In the genomic region with DNA sequence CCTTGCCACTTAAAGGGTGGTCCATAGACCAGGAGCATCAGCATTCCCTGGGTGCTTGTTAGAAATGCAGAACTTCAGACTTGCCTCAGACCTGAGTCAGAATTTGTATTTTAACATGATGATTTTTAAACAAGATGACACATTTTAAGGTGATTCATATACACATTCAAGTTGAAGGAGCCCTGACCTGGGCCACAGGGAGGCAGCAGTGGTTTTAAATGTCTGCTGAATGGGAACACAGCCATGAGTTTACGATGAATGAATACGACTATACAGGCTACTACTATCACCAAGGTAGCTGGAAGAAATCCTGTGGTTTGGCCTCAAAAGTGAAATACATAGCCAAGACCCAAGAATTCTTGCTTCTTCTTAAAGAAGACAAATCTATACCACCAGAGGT, we compare ENCODE assay signal across 16 cellular contexts. TPM values are rescaled to one million over a fixed set of nuclear protein-coding genes. Genes with fewer than 3 reads are reported as not detected.
DNase-seq lines count a peak whose midpoint lies in the region; ATAC-seq and TF ChIP-seq lines count a peak whose summit lies in the region.
"Had no signal": no experiment of that assay in that cellular context is flagged by ENCODE, and none has a peak within 500 bp of the region (broad histone marks: within the 10 kb centered on the region; RNA-seq: fewer than 3 reads in every experiment).

No MANE protein-coding gene starts in this region.

- H3K27me3 Mint-ChIP-seq in MCF 10A (ENCODE audit: insufficient read depth, unreplicated experiment): peaks cover 49% of the 10 kb centered on the region
- no peaks in the 10 kb centered on the region for H3K27me3 Mint-ChIP-seq in CD4-positive, alpha-beta T cell

- no peak overlapping the region for H3K27ac Mint-ChIP-seq in MCF 10A (ENCODE audit: low read depth, unreplicated experiment)
- no peak overlapping the region for H3K27ac Mint-ChIP-seq in CD4-positive, alpha-beta T cell

- WGBS in body of pancreas, 2 donors: 80 to 83% methylated on average over 1 to 2 of the region's 2 CpGs

- H3K27ac ChIP-seq in breast epithelium (no peak overlapping the region), brain microvascular endothelial cell (no peak overlapping the region), body of pancreas (no peak overlapping the region)
- H3K27ac ChIP-seq in CD4-positive, alpha-beta T cell (ENCODE audit: low read depth, low read length): no peak overlapping the region
- H3K27ac ChIP-seq: BLaER1, heart left ventricle, HL-60 had no signal

- H3K4me1 ChIP-seq in breast epithelium (no peaks in the 10 kb centered on the region), Loucy (ENCODE audit: insufficient read depth, low read length, poor library complexity, severe bottlenecking) (peaks cover 5% of the 10 kb centered on the region), body of pancreas (peaks cover 6% of the 10 kb centered on the region)

- peaks cover 37% of the 10 kb centered on the region for H3K36me3 Mint-ChIP-seq in MCF 10A (ENCODE audit: insufficient read depth, unreplicated experiment)
- peaks cover 41% of the 10 kb centered on the region for H3K36me3 Mint-ChIP-seq in CD4-positive, alpha-beta T cell (ENCODE audit: low read depth)

- H3K36me3 ChIP-seq in breast epithelium (no peaks in the 10 kb centered on the region), Loucy (ENCODE audit: insufficient read depth, low read length) (peaks cover 23% of the 10 kb centered on the region; the same call in 1 of the 2 replicates), brain microvascular endothelial cell (replicated peaks) (peaks cover 14% of the 10 kb centered on the region), body of pancreas (replicated peaks in 1 of 2; ENCODE audit: insufficient read depth in 1 of 2, low read depth in 2 of 2) (peaks cover 0 to 2% of the 10 kb centered on the region in 2 donors)

- H3F3A ChIP-seq in Loucy (ENCODE audit: low read depth): no peaks in the 10 kb centered on the region

- H3K4me1 Mint-ChIP-seq in MCF 10A (ENCODE audit: insufficient read depth, unreplicated experiment): no peaks in the 10 kb centered on the region
- H3K4me1 Mint-ChIP-seq in CD4-positive, alpha-beta T cell (ENCODE audit: low read depth): peaks cover 10% of the 10 kb centered on the region

- no peaks in the 10 kb centered on the region for H4K20me1 ChIP-seq in Loucy (ENCODE audit: insufficient read depth, low read length, poor library complexity, severe bottlenecking)

- ATAC-seq in HG03097 (IDR thresholded peaks at IDR 0.05; ENCODE audit: low FRiP score, unreplicated experiment): no peak
- no peak for ATAC-seq in CD4-positive, alpha-beta T cell (ENCODE audit: poor library complexity)
- ATAC-seq in body of pancreas: no peak
- ATAC-seq: heart left ventricle had no signal

- TF ChIP-seq POLR2A in breast epithelium (IDR thresholded peaks at IDR 0.05) (no peak), body of pancreas (IDR thresholded peaks at IDR 0.05) (no peak)

- H3K4me2 ChIP-seq in Loucy (ENCODE audit: low read depth, low read length, poor library complexity, severe bottlenecking): peak overlapping the region; percentile 16
- H3K4me2 ChIP-seq: BLaER1 had no signal

- no peak overlapping the region for H3K9ac ChIP-seq in Loucy (ENCODE audit: low read depth, low read length, poor library complexity, severe bottlenecking)
- H3K9ac ChIP-seq: BLaER1 had no signal

- CTCF ChIA-PET in MCF 10A (lab: Yijun Ruan, JAX): interaction anchor here (0.5 to 1.7 kb wide), 4 partner anchors 15 to 321 kb away, joined by 3 to 6 read pairs (median 4); no protein-coding TSS in a partner anchor
- CTCF ChIA-PET in CD4-positive, alpha-beta T cell (lab: Charles Lee): no interaction called here

- TF ChIP-seq CTCF in MCF 10A (IDR thresholded peaks at IDR 0.05; ENCODE audit: unreplicated experiment): peak; percentile 21
- no peak for TF ChIP-seq CTCF in breast epithelium (IDR thresholded peaks at IDR 0.05)
- peak; percentile 31 for TF ChIP-seq CTCF in Loucy (conservative IDR thresholded peaks at IDR 0.05; ENCODE audit: low read length)
- TF ChIP-seq CTCF in brain microvascular endothelial cell (IDR thresholded peaks at IDR 0.05; ENCODE audit: low read depth, low read length, missing control alignments): peak; percentile 42
- no peak for TF ChIP-seq CTCF in CD4-positive, alpha-beta T cell (IDR thresholded peaks at IDR 0.05)
- TF ChIP-seq CTCF in body of pancreas (IDR thresholded peaks at IDR 0.05): no peak

- POLR2A ChIA-PET in MCF 10A (lab: Yijun Ruan, JAX): interaction anchor here (0.5 to 0.8 kb wide), 2 partner anchors 23 to 1107 kb away, joined by 3 read pairs; no protein-coding TSS in a partner anchor
- POLR2A ChIA-PET in CD4-positive, alpha-beta T cell (lab: Charles Lee): no interaction called here

- H3K27me3 ChIP-seq in breast epithelium: peaks cover 0 to 26% of the 10 kb centered on the region in 2 donors
- H3K27me3 ChIP-seq in Loucy (ENCODE audit: insufficient read depth, low read length, poor library complexity, severe bottlenecking): no peaks in the 10 kb centered on the region
- no peaks in the 10 kb centered on the region for H3K27me3 ChIP-seq in brain microvascular endothelial cell (replicated peaks)
- no peaks in the 10 kb centered on the region for H3K27me3 ChIP-seq in CD4-positive, alpha-beta T cell (ENCODE audit: control insufficient read depth, insufficient read depth, low read length)
- H3K27me3 ChIP-seq in body of pancreas: no peaks in the 10 kb centered on the region
- H3K27me3 ChIP-seq: heart left ventricle had no signal

- H3K9me3 ChIP-seq in breast epithelium: no peaks in the 10 kb centered on the region
- H3K9me3 ChIP-seq in Loucy (ENCODE audit: insufficient read depth, low read depth, low read length): no peaks in the 10 kb centered on the region
- no peaks in the 10 kb centered on the region for H3K9me3 ChIP-seq in CD4-positive, alpha-beta T cell (ENCODE audit: control insufficient read depth, low read length)
- no peaks in the 10 kb centered on the region for H3K9me3 ChIP-seq in body of pancreas
- H3K9me3 ChIP-seq: BLaER1, heart left ventricle had no signal

- DNase-seq in MCF 10A (ENCODE audit: unreplicated experiment) (peak; percentile 60), breast epithelium (ENCODE audit: low spot score in 2 of 2) (no peak), brain microvascular endothelial cell (peak; percentile 63), renal cortical epithelial cell (ENCODE audit: low read depth) (peak; percentile 13), body of pancreas (no peak)
- no peak for DNase-seq in CD4-positive, alpha-beta T cell
- DNase-seq: activated CD4-positive, CD25-positive, alpha-beta regulatory T cell treated with anti-CD3 and anti-CD28 coated beads, Interleukin-2, amount 50 U/mL, for 72 hours; activated gamma-delta T cell treated with Interleukin-2 at 50 U/mL for 16 hours; heart left ventricle; NCI-H1417; NCI-H524 treated with DMSO at 0.1 percent for 48 hours; SIG-M5 had no signal

- no peaks in the 10 kb centered on the region for H3K9me3 Mint-ChIP-seq in MCF 10A (ENCODE audit: unreplicated experiment)
- H3K9me3 Mint-ChIP-seq in CD4-positive, alpha-beta T cell: no peaks in the 10 kb centered on the region

- in situ Hi-C loops in brain microvascular endothelial cell (cut with HindIII; ENCODE audit: low pct_ligation_motif_present, low sequenced_read_pairs): no loop called here

- intact Hi-C loops in MCF 10A (cut with micrococcal nuclease): no loop called here
- intact Hi-C loops in breast epithelium (cut with DNase I; ENCODE audit: low total_unique reads): no loop called here
- intact Hi-C loops in CD4-positive, alpha-beta T cell (cut with DNase I, micrococcal nuclease): loop anchor here in 1 of 2 experiments (10.0 kb wide), 1 partner anchor 295 kb away; the partner anchor contains the start of gene RPS4X
- intact Hi-C loops in body of pancreas (cut with DNase I): no loop called here

- H2AFZ ChIP-seq in Loucy (ENCODE audit: low read length): no peak overlapping the region

- no peak overlapping the region for H3K4me3 Mint-ChIP-seq in MCF 10A (ENCODE audit: unreplicated experiment)
- H3K4me3 Mint-ChIP-seq in CD4-positive, alpha-beta T cell: no peak overlapping the region

- BruUV-seq in MCF 10A (replicated peaks; lab: Mats Ljungman, UMichigan): no TSS peak

- H3K79me2 ChIP-seq in Loucy (ENCODE audit: insufficient read depth, low read length): peaks cover 17% of the 10 kb centered on the region

- H3K4me3 ChIP-seq in breast epithelium: no peak overlapping the region
- H3K4me3 ChIP-seq in Loucy (ENCODE audit: low read length, poor library complexity, severe bottlenecking): no peak overlapping the region
- H3K4me3 ChIP-seq in brain microvascular endothelial cell (ENCODE audit: low read depth, low read length): no peak overlapping the region
- H3K4me3 ChIP-seq in body of pancreas: no peak overlapping the region
- H3K4me3 ChIP-seq: BLaER1, heart left ventricle had no signal

- H3K9me2 ChIP-seq in Loucy (replicated peaks; ENCODE audit: low read depth, low read length): no peaks in the 10 kb centered on the region

RNA-seq across cellular contexts. Expression of gene HDAC8, which starts 2.9 kb away (rescaled TPM):
- total RNA-seq in MCF 10A (2022) (26.4 and 26.7 TPM in 2 replicates), breast epithelium (10 to 100 TPM; 29.1 to 62.6 (median 51.5) TPM), renal cortical epithelial cell (28.0 and 48.0 TPM in 2 replicates), body of pancreas (10 to 100 TPM; 16.2 to 25.9 TPM)
- total RNA-seq in CD4-positive, alpha-beta T cell: 1 to 10 TPM; 5.8 to 6.8 TPM

Comparison
In these comparisons a context has a peak if more than half of its experiments do, and no peak if none do; other contexts are left out.
1. DNase-seq: peak in MCF 10A (single experiment), brain microvascular endothelial cell (single experiment) and renal cortical epithelial cell (single experiment); none in breast epithelium (0 of 2), CD4-positive, alpha-beta T cell (0 of 10) and body of pancreas (0 of 4).
2. CTCF ChIP-seq: peak in MCF 10A (single experiment), Loucy (single experiment) and brain microvascular endothelial cell (single experiment); none in breast epithelium (0 of 3), CD4-positive, alpha-beta T cell (single experiment) and body of pancreas (0 of 7).